ENCODE assay signal across 20 cellular contexts in genomic region chrX:150515801-150516200, GRCh38.
"Had no signal": no experiment of that assay in that cellular context is flagged by ENCODE, and none has a peak within 500 bp of the region (broad histone marks: within the 10 kb centered on the region; RNA-seq: fewer than 3 reads in every experiment).

No MANE protein-coding gene starts in this region.

- H3K27me3 Mint-ChIP-seq: stimulated activated naive CD8-positive, alpha-beta T cell treated with anti-CD3 and anti-CD28 coated beads, Interleukin-15, Interleukin-2, amounts not matched to agents 100 ng/mL and 50 ng/mL, for 24 hours had no signal

- H3K4me3 Mint-ChIP-seq: naive thymus-derived CD8-positive, alpha-beta T cell; stimulated activated memory B cell treated with anti-CD40 and anti-IgM and Interleukin-4, amounts not matched to agents 10 μg/mL and 1 μg/mL and 100 μg/mL, for 72 hours; stimulated activated naive CD8-positive, alpha-beta T cell treated with anti-CD3 and anti-CD28 coated beads, Interleukin-15, Interleukin-2, amounts not matched to agents 100 ng/mL and 50 ng/mL, for 24 hours had no signal

- H3K27ac Mint-ChIP-seq: stimulated activated memory B cell treated with anti-CD40 and anti-IgM and Interleukin-4, amounts not matched to agents 10 μg/mL and 1 μg/mL and 100 μg/mL, for 72 hours; stimulated activated naive CD8-positive, alpha-beta T cell treated with anti-CD3 and anti-CD28 coated beads, Interleukin-15, Interleukin-2, amounts not matched to agents 100 ng/mL and 50 ng/mL, for 24 hours had no signal

- DNase-seq: cerebellar nuclear complex; cortex of kidney; foreskin fibroblast; gastrocnemius medialis; head of caudate nucleus; left ventricle myocardium superior; lower lobe of right lung; naive thymus-derived CD8-positive, alpha-beta T cell; occipital lobe; ovary; posterior cingulate gyrus; psoas muscle; right cardiac atrium; sigmoid colon; stimulated activated CD4-positive, alpha-beta T cell treated with anti-CD3 and anti-CD28 coated beads, Interleukin-2, amount 100 ng/mL, for 24 hours; stimulated activated CD4-positive, alpha-beta T cell treated with anti-CD3 and anti-CD28 coated beads, Interleukin-4, amount 100 ng/mL, for 24 hours; upper lobe of left lung had no signal

- H3K36me3 Mint-ChIP-seq: naive thymus-derived CD8-positive, alpha-beta T cell; stimulated activated memory B cell treated with anti-CD40 and anti-IgM and Interleukin-4, amounts not matched to agents 10 μg/mL and 1 μg/mL and 100 μg/mL, for 72 hours had no signal

- ATAC-seq: esophagus mucosa; gastrocnemius medialis; left ventricle myocardium superior; lower lobe of right lung; naive thymus-derived CD8-positive, alpha-beta T cell; psoas muscle; stimulated activated memory B cell treated with anti-CD40 and anti-IgM and Interleukin-4, amounts not matched to agents 10 μg/mL and 1 μg/mL and 100 μg/mL, for 72 hours had no signal

- H3K9me3 Mint-ChIP-seq: naive thymus-derived CD8-positive, alpha-beta T cell; stimulated activated memory B cell treated with anti-CD40 and anti-IgM and Interleukin-4, amounts not matched to agents 10 μg/mL and 1 μg/mL and 100 μg/mL, for 72 hours; stimulated activated naive CD8-positive, alpha-beta T cell treated with anti-CD3 and anti-CD28 coated beads, Interleukin-15, Interleukin-2, amounts not matched to agents 100 ng/mL and 50 ng/mL, for 24 hours had no signal

- H3K4me1 Mint-ChIP-seq: stimulated activated memory B cell treated with anti-CD40 and anti-IgM and Interleukin-4, amounts not matched to agents 10 μg/mL and 1 μg/mL and 100 μg/mL, for 72 hours had no signal
